ENCODE assay signal across 8 cellular contexts in the genomic region with DNA sequence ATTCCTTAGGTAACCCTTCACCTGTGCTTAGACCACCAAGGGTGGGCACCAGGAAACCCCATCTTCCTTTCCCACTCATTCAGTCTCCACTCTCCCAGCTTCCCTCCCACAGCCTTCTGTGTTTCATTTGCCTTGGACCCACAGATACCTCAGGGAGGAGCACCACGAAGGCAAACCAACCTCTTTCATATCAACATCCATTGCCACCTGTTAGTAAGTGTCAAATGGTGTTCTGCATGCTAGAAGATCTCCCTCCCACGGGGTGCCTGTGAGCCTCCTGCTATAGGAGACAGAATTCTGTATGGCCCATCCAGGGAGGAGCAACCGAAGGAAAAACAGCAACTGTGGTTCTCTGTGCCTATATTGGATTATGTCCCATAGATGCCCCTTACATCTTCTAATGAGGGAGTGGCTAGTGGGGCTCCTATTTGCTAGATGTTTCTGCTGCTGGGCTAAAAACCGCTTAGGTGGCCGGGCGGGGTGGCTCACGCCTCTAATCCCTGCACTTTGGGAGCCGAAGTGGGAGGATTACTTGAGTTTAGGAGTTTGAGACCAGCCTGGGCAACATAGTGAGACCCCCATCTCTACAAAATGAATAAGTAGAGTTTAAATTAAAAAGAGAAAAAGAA. TPM values are rescaled to one million over a fixed set of nuclear protein-coding genes. Genes with fewer than 3 reads are reported as not detected.
A peak's percentile ranks its signal among the peaks of the same experiment; 100 is the strongest.
DNase-seq lines count a peak whose midpoint lies in the region; ATAC-seq, FAIRE-seq and TF ChIP-seq lines count a peak whose summit lies in the region.

No MANE protein-coding gene starts in this region.

- TF ChIP-seq CTCF in lower lobe of right lung (IDR thresholded peaks at IDR 0.05) (no peak), thyroid gland (IDR thresholded peaks at IDR 0.05) (no peak)

- H3K27me3 ChIP-seq in lower lobe of right lung (ENCODE audit: low read depth) (no peaks in the 10 kb centered on the region), thyroid gland (no peaks in the 10 kb centered on the region)

- no peaks in the 10 kb centered on the region for H3K36me3 ChIP-seq in lower lobe of right lung
- H3K36me3 ChIP-seq in thyroid gland, result no peaks in the 10 kb centered on the region

- peaks cover 2% of the 10 kb centered on the region for H3K4me1 Mint-ChIP-seq in activated naive CD4-positive, alpha-beta T cell treated with anti-CD3 and anti-CD28 coated beads for 36 hours (ENCODE audit: low read depth)
- peaks cover 6% of the 10 kb centered on the region for H3K4me1 Mint-ChIP-seq in activated naive CD8-positive, alpha-beta T cell treated with anti-CD3 and anti-CD28 coated beads, Interleukin-2, amount 50 U/mL, for 24 hours

- H3K4me3 Mint-ChIP-seq in activated naive CD4-positive, alpha-beta T cell treated with anti-CD3 and anti-CD28 coated beads for 36 hours, result peak overlapping the region; percentile 32
- peak overlapping the region; percentile 50 for H3K4me3 Mint-ChIP-seq in activated naive CD8-positive, alpha-beta T cell treated with anti-CD3 and anti-CD28 coated beads, Interleukin-2, amount 50 U/mL, for 24 hours

- CTCF ChIA-PET in activated naive CD4-positive, alpha-beta T cell treated with anti-CD3 and anti-CD28 coated beads for 36 hours (lab: Charles Lee), result no interaction called here

- H3K27me3 Mint-ChIP-seq in activated naive CD4-positive, alpha-beta T cell treated with anti-CD3 and anti-CD28 coated beads for 36 hours (ENCODE audit: low read depth), result peaks cover under 1% of the 10 kb centered on the region
- peaks cover under 1% of the 10 kb centered on the region for H3K27me3 Mint-ChIP-seq in activated naive CD8-positive, alpha-beta T cell treated with anti-CD3 and anti-CD28 coated beads, Interleukin-2, amount 50 U/mL, for 24 hours

- H3K9me3 ChIP-seq in lower lobe of right lung (peaks cover 7% of the 10 kb centered on the region), thyroid gland (no peaks in the 10 kb centered on the region)

- 85 to 90% methylated on average over 8 of the region's 8 CpGs for WGBS in thyroid gland, 2 donors

- peak overlapping the region; percentile 30 for H3K27ac Mint-ChIP-seq in activated naive CD4-positive, alpha-beta T cell treated with anti-CD3 and anti-CD28 coated beads for 36 hours
- H3K27ac Mint-ChIP-seq in activated naive CD8-positive, alpha-beta T cell treated with anti-CD3 and anti-CD28 coated beads, Interleukin-2, amount 50 U/mL, for 24 hours, result peak overlapping the region; percentile 1

- H3K27ac ChIP-seq in lower lobe of right lung (peak overlapping the region; percentile 51), thyroid gland (peak overlapping the region in 2 of 3 donors; percentile 35 to 42)

- H3K36me3 Mint-ChIP-seq in activated naive CD4-positive, alpha-beta T cell treated with anti-CD3 and anti-CD28 coated beads for 36 hours (ENCODE audit: low read depth), result no peaks in the 10 kb centered on the region
- no peaks in the 10 kb centered on the region for H3K36me3 Mint-ChIP-seq in activated naive CD8-positive, alpha-beta T cell treated with anti-CD3 and anti-CD28 coated beads, Interleukin-2, amount 50 U/mL, for 24 hours (ENCODE audit: low read depth)

- no peak for TF ChIP-seq POLR2A in thyroid gland (IDR thresholded peaks at IDR 0.05)

- H3K4me1 ChIP-seq in lower lobe of right lung (peaks cover 10% of the 10 kb centered on the region), thyroid gland (peaks cover 0 to 7% of the 10 kb centered on the region in 2 donors)

- no peak for ATAC-seq in activated naive CD8-positive, alpha-beta T cell treated with anti-CD3 and anti-CD28 coated beads, Interleukin-2, amount 50 U/mL, for 24 hours
- ATAC-seq in lower lobe of right lung, result no peak

- no peak for DNase-seq in activated naive CD4-positive, alpha-beta T cell treated with anti-CD3 and anti-CD28 coated beads for 36 hours
- no peak for DNase-seq in activated naive CD4-positive, alpha-beta T cell treated with anti-CD3 and anti-CD28 coated beads, Interleukin-2, amount 50 U/mL, for 16 hours
- DNase-seq in activated naive CD8-positive, alpha-beta T cell treated with anti-CD3 and anti-CD28 coated beads, Interleukin-2, amount 50 U/mL, for 24 hours, result no peak
- DNase-seq in lower lobe of right lung (no peak), thyroid gland (no peak), RCC 7860 (ENCODE audit: low spot score) (no peak), DMS153 (lab: John Stamatoyannopoulos, UW) (no peak), dedifferentiated amniotic fluid mesenchymal stem cell (ENCODE audit: extremely low spot score) (no peak)

- H3K4me3 ChIP-seq in lower lobe of right lung (peak overlapping the region; percentile 37), thyroid gland (replicated peaks in 1 of 3) (peak overlapping the region in 1 of 3 donors; percentile 4)

- no peak for FAIRE-seq in RCC 7860 (lab: Jason Lieb, UNC)

- intact Hi-C loops in activated naive CD4-positive, alpha-beta T cell treated with anti-CD3 and anti-CD28 coated beads for 36 hours (cut with micrococcal nuclease), result loop anchor here (1.0 to 10.0 kb wide), 10 partner anchors 9 to 1544 kb away; a partner anchor contains a TSS
- intact Hi-C loops in lower lobe of right lung (cut with DNase I), result no loop called here
- intact Hi-C loops in thyroid gland (cut with DNase I), result loop anchor here (5.0 to 10.0 kb wide), 3 partner anchors 54 to 191 kb away; a partner anchor contains a TSS

- H3K9me3 Mint-ChIP-seq in activated naive CD4-positive, alpha-beta T cell treated with anti-CD3 and anti-CD28 coated beads for 36 hours, result peaks cover 7% of the 10 kb centered on the region
- peaks cover 6% of the 10 kb centered on the region for H3K9me3 Mint-ChIP-seq in activated naive CD8-positive, alpha-beta T cell treated with anti-CD3 and anti-CD28 coated beads, Interleukin-2, amount 50 U/mL, for 24 hours

RNA-seq across cellular contexts. Expression of a gene that starts 25.6 kb away (rescaled TPM):
- 10 to 100 TPM; 23.8 to 24.3 TPM for total RNA-seq in activated naive CD4-positive, alpha-beta T cell treated with anti-CD3 and anti-CD28 coated beads for 36 hours
- total RNA-seq in lower lobe of right lung, result 35.3 TPM
- 10 to 100 TPM; 30.0 to 37.8 (median 32.9) TPM for total RNA-seq in thyroid gland
